In genomic region chr10:124558339-124558685, GRCh38 we compare ENCODE assay signal across 11 cellular contexts.
"Had no signal": no experiment of that assay in that cellular context is flagged by ENCODE, and none has a peak within 500 bp of the region (broad histone marks: within the 10 kb centered on the region; RNA-seq: fewer than 3 reads in every experiment).

No MANE protein-coding gene starts in this region.

- H3K4me3 Mint-ChIP-seq: activated CD4-positive, alpha-beta memory T cell treated with anti-CD3 and anti-CD28 coated beads, Interleukin-2, amount 10 ng/mL, durations not matched to agents 7 days and 5 days; activated naive CD8-positive, alpha-beta T cell treated with anti-CD3 and anti-CD28 coated beads, Interleukin-2, amount 50 U/mL, for 24 hours; central memory CD8-positive, alpha-beta T cell; dendritic cell treated with granulocyte-macrophage colony-stimulating factor and Interleukin-4, amounts not matched to agents 40 ng/mL and 50 ng/mL, for 4 days; natural killer cell treated with Interleukin-12 subunit alpha and Interleukin-12 subunit beta and Interleukin-15 and Interleukin-18, amount 100 ng/mL, for 72 hours; T-cell had no signal

- H3K36me3 Mint-ChIP-seq: natural killer cell treated with Interleukin-12 subunit alpha and Interleukin-12 subunit beta and Interleukin-15 and Interleukin-18, amount 100 ng/mL, for 72 hours had no signal

- H3K27ac Mint-ChIP-seq: activated CD4-positive, alpha-beta memory T cell treated with anti-CD3 and anti-CD28 coated beads, Interleukin-2, amount 10 ng/mL, durations not matched to agents 7 days and 5 days; activated naive CD8-positive, alpha-beta T cell treated with anti-CD3 and anti-CD28 coated beads, Interleukin-2, amount 50 U/mL, for 24 hours; dendritic cell treated with granulocyte-macrophage colony-stimulating factor and Interleukin-4, amounts not matched to agents 40 ng/mL and 50 ng/mL, for 4 days; natural killer cell treated with Interleukin-12 subunit alpha and Interleukin-12 subunit beta and Interleukin-15 and Interleukin-18, amount 100 ng/mL, for 72 hours; T-cell had no signal

- DNase-seq: activated CD4-positive, alpha-beta memory T cell treated with anti-CD3 and anti-CD28 coated beads, Interleukin-2, amount 10 ng/mL, durations not matched to agents 7 days and 5 days; activated CD8-positive, alpha-beta memory T cell treated with anti-CD3 and anti-CD28 coated beads, Interleukin-2, amount 50 U/mL, for 48 hours; activated naive CD4-positive, alpha-beta T cell treated with Interleukin-2 at 50 U/mL for 16 hours; activated naive CD8-positive, alpha-beta T cell treated with anti-CD3 and anti-CD28 coated beads, Interleukin-2, amount 50 U/mL, for 24 hours; left colon; T-cell; T1000 had no signal

- ATAC-seq: activated naive CD8-positive, alpha-beta T cell treated with anti-CD3 and anti-CD28 coated beads, Interleukin-2, amount 50 U/mL, for 24 hours; left colon; natural killer cell treated with Interleukin-12 subunit alpha and Interleukin-12 subunit beta and Interleukin-15 and Interleukin-18, amount 100 ng/mL, for 72 hours; T-cell had no signal

- H3K9me3 Mint-ChIP-seq: activated CD4-positive, alpha-beta memory T cell treated with anti-CD3 and anti-CD28 coated beads, Interleukin-2, amount 10 ng/mL, durations not matched to agents 7 days and 5 days; dendritic cell treated with granulocyte-macrophage colony-stimulating factor and Interleukin-4, amounts not matched to agents 40 ng/mL and 50 ng/mL, for 4 days had no signal

- H3K4me3 ChIP-seq: SK-N-MC had no signal

- H3K4me1 Mint-ChIP-seq: activated CD4-positive, alpha-beta memory T cell treated with anti-CD3 and anti-CD28 coated beads, Interleukin-2, amount 10 ng/mL, durations not matched to agents 7 days and 5 days; activated naive CD8-positive, alpha-beta T cell treated with anti-CD3 and anti-CD28 coated beads, Interleukin-2, amount 50 U/mL, for 24 hours; central memory CD8-positive, alpha-beta T cell; T-cell had no signal

- H3K27me3 Mint-ChIP-seq: activated naive CD8-positive, alpha-beta T cell treated with anti-CD3 and anti-CD28 coated beads, Interleukin-2, amount 50 U/mL, for 24 hours; central memory CD8-positive, alpha-beta T cell; natural killer cell treated with Interleukin-12 subunit alpha and Interleukin-12 subunit beta and Interleukin-15 and Interleukin-18, amount 100 ng/mL, for 72 hours; T-cell had no signal

- H3K27ac ChIP-seq: SK-N-MC had no signal
